Comparison of ENCODE assay signal across 8 cellular contexts in the genomic region with DNA sequence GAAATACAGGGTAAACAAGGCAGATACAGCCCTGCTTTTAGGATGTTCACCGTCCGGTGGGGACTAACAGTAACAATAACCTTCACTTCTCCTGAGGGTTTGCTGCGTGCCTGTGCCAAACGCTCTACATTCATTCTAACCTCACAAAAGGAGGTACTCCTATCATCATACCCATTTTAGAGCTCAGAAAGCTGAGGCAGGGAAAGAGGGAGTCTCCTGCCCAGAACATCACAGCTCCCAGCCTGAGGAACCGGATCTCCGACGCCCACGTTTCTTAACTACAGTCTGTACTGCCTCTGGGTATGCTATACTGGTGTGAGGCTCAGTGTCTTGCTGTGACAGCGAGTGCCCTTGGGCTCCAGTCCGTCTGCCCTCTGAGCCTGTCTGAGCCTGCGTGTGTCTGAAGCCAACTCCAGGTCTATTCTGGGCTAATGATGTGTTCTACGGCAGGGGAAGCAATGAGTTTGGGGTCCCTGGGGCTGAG. TPM values are rescaled to one million over a fixed set of nuclear protein-coding genes. Genes with fewer than 3 reads are reported as not detected.
DNase-seq lines count a peak whose midpoint lies in the region; TF ChIP-seq lines count a peak whose summit lies in the region.

No MANE protein-coding gene starts in this region.

- no peak overlapping the region for H3K14ac ChIP-seq in neuronal stem cell (ENCODE audit: low read length)

- H3K27ac Mint-ChIP-seq in CD8-positive, alpha-beta memory T cell: peak overlapping the region in 6 of 8 donors; percentile 55 to 96 (median 92)

- peaks cover 3% of the 10 kb centered on the region for H3K79me1 ChIP-seq in neuronal stem cell (ENCODE audit: low read depth, low read length)

- H2BK120ac ChIP-seq in neuronal stem cell (ENCODE audit: low read depth, low read length): no peak overlapping the region

- H2BK12ac ChIP-seq in neuronal stem cell (ENCODE audit: low read length): no peak overlapping the region

- H3K4me3 ChIP-seq in CD8-positive, alpha-beta memory T cell (ENCODE audit: low read length): peak overlapping the region; percentile 82
- peak overlapping the region; percentile 91; the same call in 1 of the 2 replicates for H3K4me3 ChIP-seq in PC-9
- H3K4me3 ChIP-seq in esophagus (ENCODE audit: low read depth in 1 of 2, low read length in 2 of 2): peak overlapping the region; percentile 66 to 72
- H3K4me3 ChIP-seq in neuronal stem cell (ENCODE audit: low read length in 2 of 2): peak overlapping the region; percentile 42 to 95

- H4K20me1 ChIP-seq in PC-9 (ENCODE audit: insufficient read depth): no peaks in the 10 kb centered on the region

- no peak overlapping the region for H2AK5ac ChIP-seq in neuronal stem cell (ENCODE audit: low read depth, low read length)

- H2BK15ac ChIP-seq in neuronal stem cell (ENCODE audit: low read length): no peak overlapping the region

- H3K36me3 ChIP-seq in CD8-positive, alpha-beta memory T cell (ENCODE audit: insufficient read depth, low read length): no peaks in the 10 kb centered on the region
- no peaks in the 10 kb centered on the region for H3K36me3 ChIP-seq in PC-9 (ENCODE audit: low read depth)
- H3K36me3 ChIP-seq in esophagus (ENCODE audit: control insufficient read depth in 2 of 2, insufficient read depth in 2 of 2, low read length in 1 of 2): no peaks in the 10 kb centered on the region
- H3K36me3 ChIP-seq in neuronal stem cell (replicated peaks in 1 of 2; ENCODE audit: control insufficient read depth in 2 of 2, insufficient read depth in 2 of 2, low read length in 2 of 2): peaks cover 2 to 12% of the 10 kb centered on the region in 2 donors

- no peak overlapping the region for H4K91ac ChIP-seq in neuronal stem cell (ENCODE audit: low read depth, low read length, poor library complexity)

- H3K4ac ChIP-seq in neuronal stem cell (ENCODE audit: low read length): no peak overlapping the region

- peak overlapping the region; percentile 88 to 99 (median 97) for H3K4me3 Mint-ChIP-seq in CD8-positive, alpha-beta memory T cell

- peaks cover 0 to 11% (median 2%) of the 10 kb centered on the region in 3 donors for H3K36me3 Mint-ChIP-seq in CD8-positive, alpha-beta memory T cell

- H3K4me1 Mint-ChIP-seq in CD8-positive, alpha-beta memory T cell: peaks cover 30 to 47% (median 33%) of the 10 kb centered on the region in 3 donors

- WGBS in esophagus, 2 donors: 43 to 54% methylated on average over 12 of the region's 12 CpGs
- WGBS in neuronal stem cell (ENCODE audit: extremely low coverage in 2 of 2, insufficient read length in 2 of 2, insufficient replicate concordance in 1 of 2), 2 donors: no CpG with 5 or more reads among the region's 12 CpGs

- peaks cover 33% of the 10 kb centered on the region for H3K4me1 ChIP-seq in CD8-positive, alpha-beta memory T cell (ENCODE audit: insufficient read depth, low read length)
- H3K4me1 ChIP-seq in PC-9 (replicated peaks; ENCODE audit: insufficient read depth): peaks cover 28% of the 10 kb centered on the region
- peaks cover 7 to 28% of the 10 kb centered on the region in 2 donors for H3K4me1 ChIP-seq in esophagus (ENCODE audit: control insufficient read depth in 2 of 2, insufficient read depth in 2 of 2, low read length in 1 of 2)
- peaks cover 15 to 16% of the 10 kb centered on the region in 2 donors for H3K4me1 ChIP-seq in neuronal stem cell (ENCODE audit: control insufficient read depth in 2 of 2, insufficient read depth in 1 of 2, low read depth in 1 of 2, low read length in 2 of 2)

- peak in 1 of 5 donors; percentile 36 for DNase-seq in CD8-positive, alpha-beta memory T cell
- DNase-seq in PC-9 (no peak), neuronal stem cell (ENCODE audit: low spot score) (no peak), hypothalamus (lab: John Stamatoyannopoulos, UW) (no peak), DMS53 (lab: John Stamatoyannopoulos, UW) (no peak), NCI-H82 (lab: John Stamatoyannopoulos, UW) (no peak)
- DNase-seq in stimulated activated CD4-positive, alpha-beta T cell treated with anti-CD3 and anti-CD28 coated beads, Interleukin-4, amount 100 ng/mL, for 24 hours: no peak

- H3K9me2 ChIP-seq in PC-9 (ENCODE audit: insufficient read depth): no peaks in the 10 kb centered on the region

- no peak overlapping the region for H3K27ac ChIP-seq in CD8-positive, alpha-beta memory T cell (ENCODE audit: low read depth, low read length)
- H3K27ac ChIP-seq in PC-9 (peak overlapping the region; percentile 62), esophagus (ENCODE audit: low read depth in 2 of 2, low read length in 1 of 2) (peak overlapping the region; percentile 62 to 80), neuronal stem cell (replicated peaks; ENCODE audit: low read length) (no peak overlapping the region)

- no peak for TF ChIP-seq CTCF in PC-9 (conservative IDR thresholded peaks at IDR 0.05)

- peak overlapping the region; percentile 64 for H3K9ac ChIP-seq in neuronal stem cell (ENCODE audit: low read depth, low read length, poor library complexity)

- H3K27me3 ChIP-seq in CD8-positive, alpha-beta memory T cell (ENCODE audit: insufficient read depth, low read length, poor library complexity, severe bottlenecking): no peaks in the 10 kb centered on the region
- H3K27me3 ChIP-seq in PC-9 (ENCODE audit: insufficient read depth, low read depth) (no peaks in the 10 kb centered on the region), esophagus (ENCODE audit: control insufficient read depth in 1 of 2, insufficient read depth in 2 of 2, low read length in 2 of 2) (no peaks in the 10 kb centered on the region), neuronal stem cell (ENCODE audit: control insufficient read depth in 3 of 3, insufficient read depth in 3 of 3, low read depth in 1 of 3, low read length in 3 of 3) (peaks cover 0 to 13% (median 0%) of the 10 kb centered on the region in 3 experiments)

- no peaks in the 10 kb centered on the region for H3K9me3 ChIP-seq in CD8-positive, alpha-beta memory T cell (ENCODE audit: low read length)
- no peaks in the 10 kb centered on the region for H3K9me3 ChIP-seq in PC-9 (ENCODE audit: insufficient read depth, low read depth)
- no peaks in the 10 kb centered on the region for H3K9me3 ChIP-seq in esophagus (ENCODE audit: control insufficient read depth in 2 of 2, insufficient read depth in 1 of 2, low read depth in 1 of 2, low read length in 1 of 2)
- peaks cover 0 to 6% of the 10 kb centered on the region in 2 donors for H3K9me3 ChIP-seq in neuronal stem cell (replicated peaks in 1 of 2; ENCODE audit: control insufficient read depth in 2 of 2, insufficient read depth in 1 of 2, low read depth in 1 of 2, low read length in 2 of 2)

- POLR2A ChIA-PET in CD8-positive, alpha-beta memory T cell (lab: Charles Lee): no interaction called here
- POLR2A ChIA-PET in PC-9 (lab: Charles Lee; ENCODE audit: unreplicated experiment): no interaction called here

- no peak overlapping the region for H2BK5ac ChIP-seq in neuronal stem cell (ENCODE audit: low read length)

- no peaks in the 10 kb centered on the region for H3K9me3 Mint-ChIP-seq in CD8-positive, alpha-beta memory T cell

- peaks cover 0 to 1% of the 10 kb centered on the region in 2 donors for H3K27me3 Mint-ChIP-seq in CD8-positive, alpha-beta memory T cell

- H3K4me2 ChIP-seq in PC-9 (peak overlapping the region; percentile 87), neuronal stem cell (ENCODE audit: insufficient read depth, low read length, poor library complexity, severe bottlenecking) (no peak overlapping the region)

- intact Hi-C loops in PC-9 (cut with micrococcal nuclease; ENCODE audit: unreplicated experiment): no loop called here

- H3K23ac ChIP-seq in neuronal stem cell (ENCODE audit: low read depth, low read length, poor library complexity): no peak overlapping the region

- TSS peak; percentile 26 for BruUV-seq in PC-9 (replicated peaks; lab: Mats Ljungman, UMichigan)

- peaks cover 30% of the 10 kb centered on the region for H3F3A ChIP-seq in PC-9 (ENCODE audit: insufficient read depth, low read depth)

- CTCF ChIA-PET in CD8-positive, alpha-beta memory T cell (lab: Charles Lee): interaction anchor here (2.2 kb wide), 1 partner anchor 28 kb away, joined by 7 read pairs; no protein-coding TSS in a partner anchor
- CTCF ChIA-PET in PC-9 (lab: Charles Lee): no interaction called here

- H4K8ac ChIP-seq in neuronal stem cell (ENCODE audit: low read depth, low read length): no peak overlapping the region

- no peak overlapping the region for H3K18ac ChIP-seq in neuronal stem cell (ENCODE audit: low read length)

- H2AFZ ChIP-seq in PC-9 (no peak overlapping the region), neuronal stem cell (ENCODE audit: low read length) (no peak overlapping the region)

- H3K79me2 ChIP-seq in PC-9 (ENCODE audit: low read depth): no peaks in the 10 kb centered on the region

RNA-seq across cellular contexts. Expression of a gene that starts 5.1 kb away (rescaled TPM):
- 10 to 100 TPM; 22.2 to 22.7 TPM for total RNA-seq in CD8-positive, alpha-beta memory T cell
- polyA plus RNA-seq in CD8-positive, alpha-beta memory T cell: 5.0 TPM
- 10.7 and 12.7 TPM in 2 replicates for total RNA-seq in PC-9 (2021)
- 10 to 100 TPM in 1 of 2 donors, 1 to 10 TPM in 1; 9.2 to 11.4 TPM for polyA plus RNA-seq in esophagus
- 10.6 TPM for polyA plus RNA-seq in neuronal stem cell (2013, experiment 1 of 2)
- polyA plus RNA-seq in neuronal stem cell (2013, experiment 2 of 2): 10.0 TPM

RNA-seq across cellular contexts. Expression of a gene that starts 20.6 kb away (rescaled TPM):
- not detected for total RNA-seq in CD8-positive, alpha-beta memory T cell
- not detected for polyA plus RNA-seq in CD8-positive, alpha-beta memory T cell
- total RNA-seq in PC-9 (2021): 0.41 TPM in 1 of 2 replicates, not detected in the other
- polyA plus RNA-seq in esophagus: 100 to 1,000 TPM; 107 to 171 TPM
- not detected for polyA plus RNA-seq in neuronal stem cell (2013, experiment 1 of 2)
- polyA plus RNA-seq in neuronal stem cell (2013, experiment 2 of 2): not detected

RNA-seq across cellular contexts. Expression of a gene that starts 32.0 kb away (rescaled TPM):
- total RNA-seq in CD8-positive, alpha-beta memory T cell: not detected
- polyA plus RNA-seq in CD8-positive, alpha-beta memory T cell: not detected
- 4.9 and 7.8 TPM in 2 replicates for total RNA-seq in PC-9 (2021)
- 1,000 to 10,000 TPM; 5,144 to 7,132 TPM for polyA plus RNA-seq in esophagus
- polyA plus RNA-seq in neuronal stem cell (2013, experiment 1 of 2): 41.6 TPM
- polyA plus RNA-seq in neuronal stem cell (2013, experiment 2 of 2): 43.2 TPM

Comparison
In these comparisons a context has a peak if more than half of its experiments do, and no peak if none do; other contexts are left out.
1. H3K27ac ChIP-seq: peak in PC-9 (single experiment) and esophagus (2 of 2); none in CD8-positive, alpha-beta memory T cell (single experiment) and neuronal stem cell (single experiment).
2. Peak in every context shown above with its lines, with median percentiles within 50 percentile points of each other: H3K4me3 ChIP-seq.